Comparison of ENCODE assay signal across 9 cellular contexts in genomic region chr4:41885456-41885855, GRCh38.
"Had no signal": no experiment of that assay in that cellular context is flagged by ENCODE, and none has a peak within 500 bp of the region (broad histone marks: within the 10 kb centered on the region; RNA-seq: fewer than 3 reads in every experiment).

No MANE protein-coding gene starts in this region.

- H3K36me3 ChIP-seq: HAP-1 had no signal

- H3K36me3 Mint-ChIP-seq: IgD-negative memory B cell had no signal

- H3K9me3 ChIP-seq: HAP-1 had no signal

- DNase-seq: GM23248, GOT3, H7, HFFc6 had no signal

- H3K27ac ChIP-seq: GM23248, HL-60 had no signal

- H3K9me3 Mint-ChIP-seq: HFFc6, IgD-negative memory B cell had no signal

- H3K4me3 ChIP-seq: GM23248, HAP-1 had no signal

- ATAC-seq: HCT116, HepG2 had no signal

- H3K4me3 Mint-ChIP-seq: HFFc6, IgD-negative memory B cell had no signal

- H3K27ac Mint-ChIP-seq: HFFc6, IgD-negative memory B cell had no signal
